In the genomic region with DNA sequence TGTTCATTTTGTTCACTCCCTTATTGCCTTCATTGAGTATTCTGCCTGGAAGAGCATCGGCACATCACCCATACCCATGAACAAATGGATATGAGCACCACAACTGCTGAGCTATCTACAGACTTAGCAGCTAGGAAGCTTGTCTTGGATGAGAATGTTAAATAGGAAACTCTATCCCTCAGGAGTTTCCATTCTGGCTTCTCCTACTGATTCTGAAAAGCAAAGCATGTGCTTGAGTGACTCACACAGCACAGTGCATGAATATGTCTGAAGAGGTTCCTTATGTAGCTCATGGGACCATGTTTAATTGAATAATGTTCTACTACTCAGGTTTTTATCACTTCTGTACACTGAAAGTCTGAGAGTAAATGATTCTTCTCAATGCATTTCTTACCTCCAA, we compare ENCODE assay signal across 20 cellular contexts. TPM values are rescaled to one million over a fixed set of nuclear protein-coding genes. Genes with fewer than 3 reads are reported as not detected.
DNase-seq lines count a peak whose midpoint lies in the region; ATAC-seq lines count a peak whose summit lies in the region.
"Had no signal": no experiment of that assay in that cellular context is flagged by ENCODE, and none has a peak within 500 bp of the region (broad histone marks: within the 10 kb centered on the region; RNA-seq: fewer than 3 reads in every experiment).

No MANE protein-coding gene starts in this region.

- H3K4me1 ChIP-seq in GM23248 (ENCODE audit: insufficient read depth): no peaks in the 10 kb centered on the region

- H3K9me3 ChIP-seq in GM23248 (ENCODE audit: low read depth): no peaks in the 10 kb centered on the region

- H3K4me2 ChIP-seq in GM23248 (ENCODE audit: unreplicated experiment): no peak overlapping the region

- no peak overlapping the region for H3K9ac ChIP-seq in GM23248

- no peaks in the 10 kb centered on the region for H4K20me1 ChIP-seq in GM23248 (ENCODE audit: insufficient read depth)

- ATAC-seq in HG02840 (IDR thresholded peaks at IDR 0.05; ENCODE audit: low FRiP score, unreplicated experiment): no peak
- ATAC-seq: K562, PC-3 had no signal

- H3K9me2 ChIP-seq in GM23248 (ENCODE audit: insufficient read depth): no peaks in the 10 kb centered on the region

- no peaks in the 10 kb centered on the region for H3K36me3 ChIP-seq in GM23248 (ENCODE audit: low read depth)

- DNase-seq in DMS 273 (lab: John Stamatoyannopoulos, UW; ENCODE audit: unreplicated experiment): peak; percentile 28
- DNase-seq in DMS 273 treated with DMSO at 0.1 percent for 48 hours (lab: John Stamatoyannopoulos, UW): no peak
- peak; percentile 55 for DNase-seq in GM23248
- DNase-seq in fibroblast of gingiva (ENCODE audit: low read depth): peak; percentile 31
- peak; percentile 1 for DNase-seq in renal cortical epithelial cell (ENCODE audit: low read depth)
- DNase-seq in NCI-H446 (lab: John Stamatoyannopoulos, UW): no peak
- no peak for DNase-seq in activated CD4-positive, alpha-beta T cell treated with anti-CD3 and anti-CD28 coated beads, Interleukin-2, amount 50 U/mL, for 1 hour
- DNase-seq: CD4-positive, alpha-beta T cell; DMS53; MV-4-11; NCI-H1417; NCI-H187; NCI-H2107; NCI-H2227 treated with DMSO at 0.1 percent for 48 hours; NCI-H524; PC-3; RPMI8226 had no signal

- no peak overlapping the region for H2AFZ ChIP-seq in GM23248

- H3F3A ChIP-seq in GM23248 (ENCODE audit: insufficient read depth): no peaks in the 10 kb centered on the region

- H3K4me3 ChIP-seq in GM23248: no peak overlapping the region
- H3K4me3 ChIP-seq: K562 had no signal

- 8 to 21% methylated on average over 1 of the region's 1 CpG for WGBS in GM23248 (ENCODE audit: low coverage in 1 of 2, low lambda C conversion rate in 2 of 2, missing lambda C conversion rate in 2 of 2), 2 experiments

- in situ Hi-C loops in GM23248 (cut with MboI): no loop called here

- H3K27ac ChIP-seq in GM23248: no peak overlapping the region
- H3K27ac ChIP-seq: 22Rv1 had no signal

- no peaks in the 10 kb centered on the region for H3K79me2 ChIP-seq in GM23248 (ENCODE audit: insufficient read depth)

- no peaks in the 10 kb centered on the region for H3K27me3 ChIP-seq in GM23248 (replicated peaks; ENCODE audit: insufficient read depth)

RNA-seq across cellular contexts. Expression of gene MXRA5, which starts 57.3 kb away (rescaled TPM):
- 72.0 and 79.1 TPM in 2 replicates for total RNA-seq in GM23248 (2014; rRNA removed; shearing (Covaris generic))
- 45.2 and 46.3 TPM in 2 replicates for polyA plus RNA-seq in GM23248 (2016; fragmentation: Nextera tagmentation; extraction: Ambion mirVana)
- total RNA-seq in renal cortical epithelial cell: 0.17 and 6.0 TPM in 2 replicates
- total RNA-seq: CD4-positive, alpha-beta T cell; PC-3 had no signal
- polyA plus RNA-seq: K562 had no signal

Comparison
In these comparisons a context has a peak if more than half of its experiments do, and no peak if none do; other contexts are left out.
1. DNase-seq: peak in DMS 273 (single experiment), GM23248 (single experiment), fibroblast of gingiva (single experiment) and renal cortical epithelial cell (single experiment); none in DMS 273 treated with DMSO at 0.1 percent for 48 hours (single experiment), NCI-H446 (0 of 2) and activated CD4-positive, alpha-beta T cell treated with anti-CD3 and anti-CD28 coated beads, Interleukin-2, amount 50 U/mL, for 1 hour (single experiment).
2. RNA of gene MXRA5, which starts 57.3 kb away (total RNA-seq): 72.0 to 79.1 TPM in GM23248; 0.17 to 6.0 TPM in renal cortical epithelial cell; every median in the first group is over 10 times any median in the second.